Comparison of ENCODE assay signal across 1 cellular context in the genomic region with DNA sequence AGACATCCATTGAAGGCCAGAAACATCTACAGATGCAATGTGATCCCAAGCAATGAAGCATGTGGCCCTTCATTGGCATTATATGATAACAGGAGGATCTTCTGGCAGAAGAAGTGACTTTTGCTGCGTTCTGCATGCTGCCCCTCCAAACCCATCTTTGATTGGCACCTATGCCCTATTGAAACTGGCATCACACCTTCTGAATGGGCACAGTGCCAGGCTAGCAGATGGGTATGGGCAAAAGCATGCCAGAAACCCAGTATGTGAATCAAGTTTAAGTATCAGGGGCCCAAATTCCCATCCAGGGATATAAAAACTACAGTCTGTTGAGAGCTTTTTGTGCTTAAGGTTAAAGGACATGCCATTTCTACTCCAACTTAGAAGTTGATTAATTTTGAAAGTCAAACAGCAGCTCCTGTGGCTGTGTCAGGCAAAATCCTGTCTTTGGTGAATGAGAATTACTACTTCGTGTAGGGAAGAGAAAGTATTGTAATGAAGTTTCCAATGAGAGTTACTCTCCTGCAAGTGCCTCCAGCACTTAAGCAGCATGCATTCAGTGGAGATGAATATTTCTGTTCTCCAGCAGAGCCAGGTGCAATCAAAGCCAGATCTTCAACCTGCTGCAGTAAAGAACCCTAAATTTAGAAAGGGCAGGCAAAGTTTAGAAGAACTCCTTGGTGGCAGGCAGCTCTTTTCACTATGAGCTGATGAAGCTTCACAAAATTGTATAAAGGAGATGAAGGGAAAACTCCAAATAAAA.
TF ChIP-seq lines count a peak whose summit lies in the region.

No MANE protein-coding gene starts in this region.

TF ChIP-seq in WTC11, 78 proteins besides CTCF, POLR2A, EP300 and RAD21 (continued from another document):
- no peak for TF ChIP-seq GTF2I (CRISPR knock-in tag; conservative IDR thresholded peaks at IDR 0.05)
- TF ChIP-seq ZNF423 (CRISPR knock-in tag; IDR thresholded peaks at IDR 0.05), result no peak
- TF ChIP-seq NR1H2 (CRISPR knock-in tag; IDR thresholded peaks at IDR 0.05), result no peak
- TF ChIP-seq FOXP1 (CRISPR knock-in tag; IDR thresholded peaks at IDR 0.05; ENCODE audit: borderline replicate concordance), result no peak
- TF ChIP-seq, protein P1, sequence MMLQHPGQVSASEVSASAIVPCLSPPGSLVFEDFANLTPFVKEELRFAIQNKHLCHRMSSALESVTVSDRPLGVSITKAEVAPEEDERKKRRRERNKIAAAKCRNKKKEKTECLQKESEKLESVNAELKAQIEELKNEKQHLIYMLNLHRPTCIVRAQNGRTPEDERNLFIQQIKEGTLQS (CRISPR knock-in tag; conservative IDR thresholded peaks at IDR 0.05), result no peak
- TF ChIP-seq, protein P2, sequence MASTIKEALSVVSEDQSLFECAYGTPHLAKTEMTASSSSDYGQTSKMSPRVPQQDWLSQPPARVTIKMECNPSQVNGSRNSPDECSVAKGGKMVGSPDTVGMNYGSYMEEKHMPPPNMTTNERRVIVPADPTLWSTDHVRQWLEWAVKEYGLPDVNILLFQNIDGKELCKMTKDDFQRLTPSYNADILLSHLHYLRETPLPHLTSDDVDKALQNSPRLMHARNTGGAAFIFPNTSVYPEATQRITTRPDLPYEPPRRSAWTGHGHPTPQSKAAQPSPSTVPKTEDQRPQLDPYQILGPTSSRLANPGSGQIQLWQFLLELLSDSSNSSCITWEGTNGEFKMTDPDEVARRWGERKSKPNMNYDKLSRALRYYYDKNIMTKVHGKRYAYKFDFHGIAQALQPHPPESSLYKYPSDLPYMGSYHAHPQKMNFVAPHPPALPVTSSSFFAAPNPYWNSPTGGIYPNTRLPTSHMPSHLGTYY (CRISPR knock-in tag; IDR thresholded peaks at IDR 0.05), result no peak
- no peak for TF ChIP-seq ZNF396 (CRISPR knock-in tag; IDR thresholded peaks at IDR 0.05; ENCODE audit: borderline replicate concordance)
- TF ChIP-seq, protein P3, sequence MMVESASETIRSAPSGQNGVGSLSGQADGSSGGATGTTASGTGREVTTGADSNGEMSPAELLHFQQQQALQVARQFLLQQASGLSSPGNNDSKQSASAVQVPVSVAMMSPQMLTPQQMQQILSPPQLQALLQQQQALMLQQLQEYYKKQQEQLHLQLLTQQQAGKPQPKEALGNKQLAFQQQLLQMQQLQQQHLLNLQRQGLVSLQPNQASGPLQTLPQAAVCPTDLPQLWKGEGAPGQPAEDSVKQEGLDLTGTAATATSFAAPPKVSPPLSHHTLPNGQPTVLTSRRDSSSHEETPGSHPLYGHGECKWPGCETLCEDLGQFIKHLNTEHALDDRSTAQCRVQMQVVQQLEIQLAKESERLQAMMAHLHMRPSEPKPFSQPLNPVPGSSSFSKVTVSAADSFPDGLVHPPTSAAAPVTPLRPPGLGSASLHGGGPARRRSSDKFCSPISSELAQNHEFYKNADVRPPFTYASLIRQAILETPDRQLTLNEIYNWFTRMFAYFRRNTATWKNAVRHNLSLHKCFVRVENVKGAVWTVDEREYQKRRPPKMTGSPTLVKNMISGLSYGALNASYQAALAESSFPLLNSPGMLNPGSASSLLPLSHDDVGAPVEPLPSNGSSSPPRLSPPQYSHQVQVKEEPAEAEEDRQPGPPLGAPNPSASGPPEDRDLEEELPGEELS (CRISPR knock-in tag; IDR thresholded peaks at IDR 0.05), result no peak
- TF ChIP-seq NR2C2 (CRISPR knock-in tag; IDR thresholded peaks at IDR 0.05), result no peak
- TF ChIP-seq, protein P4, sequence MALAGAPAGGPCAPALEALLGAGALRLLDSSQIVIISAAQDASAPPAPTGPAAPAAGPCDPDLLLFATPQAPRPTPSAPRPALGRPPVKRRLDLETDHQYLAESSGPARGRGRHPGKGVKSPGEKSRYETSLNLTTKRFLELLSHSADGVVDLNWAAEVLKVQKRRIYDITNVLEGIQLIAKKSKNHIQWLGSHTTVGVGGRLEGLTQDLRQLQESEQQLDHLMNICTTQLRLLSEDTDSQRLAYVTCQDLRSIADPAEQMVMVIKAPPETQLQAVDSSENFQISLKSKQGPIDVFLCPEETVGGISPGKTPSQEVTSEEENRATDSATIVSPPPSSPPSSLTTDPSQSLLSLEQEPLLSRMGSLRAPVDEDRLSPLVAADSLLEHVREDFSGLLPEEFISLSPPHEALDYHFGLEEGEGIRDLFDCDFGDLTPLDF (CRISPR knock-in tag; IDR thresholded peaks at IDR 0.05), result no peak
- TF ChIP-seq CREM (CRISPR knock-in tag; IDR thresholded peaks at IDR 0.05), result no peak
- no peak for TF ChIP-seq SMAD4 (CRISPR knock-in tag; IDR thresholded peaks at IDR 0.05)
- no peak for TF ChIP-seq EMX1 (CRISPR knock-in tag; IDR thresholded peaks at IDR 0.05)
- no peak for TF ChIP-seq TCF7 (CRISPR knock-in tag; IDR thresholded peaks at IDR 0.05; ENCODE audit: low read depth)
- TF ChIP-seq, protein P5, sequence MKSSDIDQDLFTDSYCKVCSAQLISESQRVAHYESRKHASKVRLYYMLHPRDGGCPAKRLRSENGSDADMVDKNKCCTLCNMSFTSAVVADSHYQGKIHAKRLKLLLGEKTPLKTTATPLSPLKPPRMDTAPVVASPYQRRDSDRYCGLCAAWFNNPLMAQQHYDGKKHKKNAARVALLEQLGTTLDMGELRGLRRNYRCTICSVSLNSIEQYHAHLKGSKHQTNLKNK (CRISPR knock-in tag; IDR thresholded peaks at IDR 0.05), result no peak
- TF ChIP-seq, protein P6, sequence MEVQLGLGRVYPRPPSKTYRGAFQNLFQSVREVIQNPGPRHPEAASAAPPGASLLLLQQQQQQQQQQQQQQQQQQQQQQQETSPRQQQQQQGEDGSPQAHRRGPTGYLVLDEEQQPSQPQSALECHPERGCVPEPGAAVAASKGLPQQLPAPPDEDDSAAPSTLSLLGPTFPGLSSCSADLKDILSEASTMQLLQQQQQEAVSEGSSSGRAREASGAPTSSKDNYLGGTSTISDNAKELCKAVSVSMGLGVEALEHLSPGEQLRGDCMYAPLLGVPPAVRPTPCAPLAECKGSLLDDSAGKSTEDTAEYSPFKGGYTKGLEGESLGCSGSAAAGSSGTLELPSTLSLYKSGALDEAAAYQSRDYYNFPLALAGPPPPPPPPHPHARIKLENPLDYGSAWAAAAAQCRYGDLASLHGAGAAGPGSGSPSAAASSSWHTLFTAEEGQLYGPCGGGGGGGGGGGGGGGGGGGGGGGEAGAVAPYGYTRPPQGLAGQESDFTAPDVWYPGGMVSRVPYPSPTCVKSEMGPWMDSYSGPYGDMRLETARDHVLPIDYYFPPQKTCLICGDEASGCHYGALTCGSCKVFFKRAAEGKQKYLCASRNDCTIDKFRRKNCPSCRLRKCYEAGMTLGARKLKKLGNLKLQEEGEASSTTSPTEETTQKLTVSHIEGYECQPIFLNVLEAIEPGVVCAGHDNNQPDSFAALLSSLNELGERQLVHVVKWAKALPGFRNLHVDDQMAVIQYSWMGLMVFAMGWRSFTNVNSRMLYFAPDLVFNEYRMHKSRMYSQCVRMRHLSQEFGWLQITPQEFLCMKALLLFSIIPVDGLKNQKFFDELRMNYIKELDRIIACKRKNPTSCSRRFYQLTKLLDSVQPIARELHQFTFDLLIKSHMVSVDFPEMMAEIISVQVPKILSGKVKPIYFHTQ (CRISPR knock-in tag; IDR thresholded peaks at IDR 0.05), result no peak
